In the genomic region with DNA sequence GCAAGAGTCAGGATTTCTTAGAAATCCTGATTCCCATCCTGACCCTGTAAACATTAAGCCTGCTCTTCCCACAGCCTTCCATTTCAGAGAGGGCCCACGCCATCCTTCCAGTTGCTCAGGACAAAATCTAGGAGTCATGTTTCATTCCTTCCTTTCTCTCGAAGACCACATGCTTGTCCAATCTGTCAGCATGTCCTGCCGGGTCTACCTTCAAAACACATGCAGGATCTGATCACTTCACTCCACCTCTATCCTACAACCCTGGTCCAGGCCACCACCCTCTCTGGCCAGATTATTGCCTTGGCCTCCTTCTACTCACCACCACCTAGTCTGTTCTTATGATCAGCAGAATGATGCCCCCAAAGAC, we compare ENCODE assay signal across 23 cellular contexts.
"Had no signal": no experiment of that assay in that cellular context is flagged by ENCODE, and none has a peak within 500 bp of the region (broad histone marks: within the 10 kb centered on the region; RNA-seq: fewer than 3 reads in every experiment).

No MANE protein-coding gene starts in this region.

- H3K4me2 ChIP-seq: hepatocyte had no signal

- DNase-seq: activated CD4-positive, alpha-beta T cell treated with anti-CD3 and anti-CD28 coated beads for 36 hours; activated CD4-positive, CD25-positive, alpha-beta regulatory T cell; activated naive CD4-positive, alpha-beta T cell; activated T-cell treated with anti-CD3 and anti-CD28 coated beads for 4 hours; activated T-cell treated with anti-CD3 and anti-CD28 coated beads, Interleukin-2, amount 50 U/mL, for 72 hours; colonic mucosa; effector CD8-positive, alpha-beta T cell; islet precursor cell; left ventricle myocardium superior; ovary; retina; small intestine; stimulated activated CD4-positive, alpha-beta T cell treated with anti-CD3 and anti-CD28 coated beads, Interleukin-1b, Interleukin-23, amount 100 ng/mL, for 48 hours; stimulated activated CD4-positive, alpha-beta T cell treated with anti-CD3 and anti-CD28 coated beads, Interleukin-4, amount 100 ng/mL, for 4 hours; stimulated activated naive CD4-positive, alpha-beta T cell; tibial artery had no signal

- H2AFZ ChIP-seq: hepatocyte had no signal

- H3K4me1 ChIP-seq: breast epithelium, colonic mucosa, prostate gland, suprapubic skin, tibial artery had no signal

- H3K27ac ChIP-seq: breast epithelium, colonic mucosa, hepatocyte, ovary, prostate gland, sigmoid colon, suprapubic skin, tibial artery had no signal

- H3K4me3 ChIP-seq: breast epithelium, colonic mucosa, hepatocyte, ovary, prostate gland, sigmoid colon, suprapubic skin, tibial artery had no signal

- H3K79me2 ChIP-seq: hepatocyte had no signal

- FAIRE-seq: endometrium, frontal cortex, small intestine had no signal

- H3K27me3 ChIP-seq: breast epithelium, colonic mucosa, hepatocyte, ovary, sigmoid colon, tibial artery had no signal

- H3K36me3 ChIP-seq: breast epithelium, colonic mucosa, ovary, prostate gland, sigmoid colon, suprapubic skin, tibial artery had no signal

- H3K9me3 ChIP-seq: breast epithelium, colonic mucosa, ovary, prostate gland, sigmoid colon, suprapubic skin, tibial artery had no signal
